ENCODE assay signal across 17 cellular contexts in genomic region chr6:8137529-8137939, GRCh38. TPM values are rescaled to one million over a fixed set of nuclear protein-coding genes. Genes with fewer than 3 reads are reported as not detected.
A peak's percentile ranks its signal among the peaks of the same experiment; 100 is the strongest.
DNase-seq lines count a peak whose midpoint lies in the region; ATAC-seq, FAIRE-seq and TF ChIP-seq lines count a peak whose summit lies in the region.
"Had no signal": no experiment of that assay in that cellular context is flagged by ENCODE, and none has a peak within 500 bp of the region (broad histone marks: within the 10 kb centered on the region; RNA-seq: fewer than 3 reads in every experiment).

No MANE protein-coding gene starts in this region.

- H3K79me1 ChIP-seq in neuronal stem cell (ENCODE audit: low read depth, low read length), result no peaks in the 10 kb centered on the region

- no peaks in the 10 kb centered on the region for H3K9me3 ChIP-seq in Panc1 (ENCODE audit: control insufficient read depth, insufficient read depth, low read depth, low read length)
- no peaks in the 10 kb centered on the region for H3K9me3 ChIP-seq in neuronal stem cell (replicated peaks in 1 of 2; ENCODE audit: control insufficient read depth in 2 of 2, insufficient read depth in 1 of 2, low read depth in 1 of 2, low read length in 2 of 2)
- H3K9me3 ChIP-seq in endodermal cell (ENCODE audit: control insufficient read depth, low read length), result no peaks in the 10 kb centered on the region
- H3K9me3 ChIP-seq: BLaER1, HAP-1 had no signal

- no peaks in the 10 kb centered on the region for H3K36me3 Mint-ChIP-seq in endodermal cell (ENCODE audit: low read depth)
- H3K36me3 Mint-ChIP-seq: CD8-positive, alpha-beta T cell; IgD-negative memory B cell had no signal

- H2AK5ac ChIP-seq in neuronal stem cell (ENCODE audit: low read depth, low read length), result no peak overlapping the region

- H4K8ac ChIP-seq in neuronal stem cell (ENCODE audit: low read depth, low read length), result no peak overlapping the region

- no peak overlapping the region for H3K14ac ChIP-seq in neuronal stem cell (ENCODE audit: low read length)

- H3K4me3 ChIP-seq in Panc1 (ENCODE audit: low read depth in 2 of 2, low read length in 2 of 2) (no peak overlapping the region), neuronal stem cell (ENCODE audit: low read length in 2 of 2) (no peak overlapping the region), endodermal cell (ENCODE audit: low read length) (no peak overlapping the region), lower leg skin (ENCODE audit: low read depth, poor library complexity, severe bottlenecking) (no peak overlapping the region)
- H3K4me3 ChIP-seq: BLaER1, GM12878, HAP-1 had no signal

- FAIRE-seq in GM19239 (lab: Jason Lieb, UNC), result no peak
- FAIRE-seq: GM12878 had no signal

- H2BK15ac ChIP-seq in neuronal stem cell (ENCODE audit: low read length), result no peak overlapping the region

- H2BK12ac ChIP-seq in neuronal stem cell (ENCODE audit: low read length), result no peak overlapping the region

- TF ChIP-seq CTCF in Panc1 (IDR thresholded peaks at IDR 0.05) (no peak), endodermal cell (conservative IDR thresholded peaks at IDR 0.05) (no peak), lower leg skin (IDR thresholded peaks at IDR 0.05) (no peak)

- H3K18ac ChIP-seq in neuronal stem cell (ENCODE audit: low read length), result no peak overlapping the region

- POLR2A ChIA-PET in Panc1 (lab: Charles Lee), result no interaction called here

- H4K91ac ChIP-seq in neuronal stem cell (ENCODE audit: low read depth, low read length, poor library complexity), result no peak overlapping the region

- H3K4me1 ChIP-seq in Panc1 (ENCODE audit: control insufficient read depth, insufficient read depth, low read length) (peaks cover 9% of the 10 kb centered on the region; the same call in 1 of the 2 replicates), neuronal stem cell (ENCODE audit: control insufficient read depth in 2 of 2, insufficient read depth in 1 of 2, low read depth in 1 of 2, low read length in 2 of 2) (peaks cover 0 to 3% of the 10 kb centered on the region in 2 donors), endodermal cell (ENCODE audit: control insufficient read depth, insufficient read depth, low read length) (no peaks in the 10 kb centered on the region)
- H3K4me1 ChIP-seq: BLaER1, HAP-1 had no signal

- no peaks in the 10 kb centered on the region for H3K9me3 Mint-ChIP-seq in endodermal cell
- H3K9me3 Mint-ChIP-seq: CD8-positive, alpha-beta T cell had no signal

- H3K4ac ChIP-seq in neuronal stem cell (ENCODE audit: low read length), result no peak overlapping the region

- H3K23ac ChIP-seq in neuronal stem cell (ENCODE audit: low read depth, low read length, poor library complexity), result no peak overlapping the region

- ATAC-seq in Panc1, result no peak
- ATAC-seq: CD8-positive, alpha-beta T cell; GM12878 had no signal

- H3K36me3 ChIP-seq in Panc1 (ENCODE audit: control insufficient read depth, insufficient read depth, low read length) (no peaks in the 10 kb centered on the region), neuronal stem cell (replicated peaks in 1 of 2; ENCODE audit: control insufficient read depth in 2 of 2, insufficient read depth in 2 of 2, low read length in 2 of 2) (no peaks in the 10 kb centered on the region), endodermal cell (ENCODE audit: control insufficient read depth, insufficient read depth, low read length) (no peaks in the 10 kb centered on the region)
- H3K36me3 ChIP-seq: BLaER1, HAP-1 had no signal

- peak overlapping the region; percentile 67; the same call in 1 of the 2 replicates for H3K27ac ChIP-seq in Panc1 (ENCODE audit: low read length)
- H3K27ac ChIP-seq in neuronal stem cell (replicated peaks; ENCODE audit: low read length), result no peak overlapping the region
- H3K27ac ChIP-seq in endodermal cell (ENCODE audit: low read depth, low read length), result no peak overlapping the region
- H3K27ac ChIP-seq: BLaER1, HL-60 had no signal

- H3K9ac ChIP-seq in neuronal stem cell (ENCODE audit: low read depth, low read length, poor library complexity) (no peak overlapping the region), endodermal cell (ENCODE audit: extremely low read depth, low read length, poor library complexity, severe bottlenecking) (no peak overlapping the region)
- H3K9ac ChIP-seq: BLaER1 had no signal

- H2BK5ac ChIP-seq in neuronal stem cell (ENCODE audit: low read length), result no peak overlapping the region

- no peak for TF ChIP-seq POLR2A in lower leg skin (IDR thresholded peaks at IDR 0.05)

- intact Hi-C loops in Panc1 (cut with micrococcal nuclease; ENCODE audit: unreplicated experiment) (no loop called here), lower leg skin (cut with DNase I; ENCODE audit: low total_unique reads) (no loop called here)

- no peak overlapping the region for H2BK120ac ChIP-seq in neuronal stem cell (ENCODE audit: low read depth, low read length)

- peak overlapping the region; percentile 0 for H2AFZ ChIP-seq in neuronal stem cell (ENCODE audit: low read length)

- DNase-seq in ELF-1 (ENCODE audit: low read depth, low spot score) (peak; percentile 20), Panc1 (ENCODE audit: low read depth, low spot score) (no peak), dermis microvascular lymphatic vessel endothelial cell (ENCODE audit: low read depth in 2 of 2) (peak; percentile 4 to 21), neuronal stem cell (ENCODE audit: low spot score) (no peak), GM19239 (ENCODE audit: insufficient read length, low spot score) (no peak), endodermal cell (no peak), lower leg skin (ENCODE audit: low spot score in 2 of 2) (no peak)
- DNase-seq in stimulated activated CD4-positive, alpha-beta T cell treated with anti-CD3 and anti-CD28 coated beads, Interleukin-4, amount 100 ng/mL, for 1 hour, result no peak
- DNase-seq: 8988T; Calu3; CD8-positive, alpha-beta T cell; DMS79 treated with DMSO at 0.1 percent for 48 hours had no signal

- WGBS in neuronal stem cell (ENCODE audit: extremely low coverage in 2 of 2, insufficient read length in 2 of 2, insufficient replicate concordance in 1 of 2), 2 donors, result no CpG with 5 or more reads among the region's 6 CpGs
- WGBS in endodermal cell (ENCODE audit: insufficient coverage in 1 of 2, insufficient read length in 1 of 2), 2 experiments, result 84 to 93% methylated on average over 5 to 6 of the region's 6 CpGs
- WGBS in lower leg skin, 2 donors, result 38% methylated on average over 6 of the region's 6 CpGs

- no peak overlapping the region for H3K4me3 Mint-ChIP-seq in endodermal cell
- H3K4me3 Mint-ChIP-seq: CD8-positive, alpha-beta T cell; IgD-negative memory B cell had no signal

- H3K4me1 Mint-ChIP-seq in endodermal cell, result no peaks in the 10 kb centered on the region
- H3K4me1 Mint-ChIP-seq: IgD-negative memory B cell had no signal

- BruUV-seq in Panc1 (replicated peaks; lab: Mats Ljungman, UMichigan), result no TSS peak

- no peaks in the 10 kb centered on the region for H3K27me3 Mint-ChIP-seq in endodermal cell (ENCODE audit: insufficient read depth)

- CTCF ChIA-PET in Panc1 (lab: Charles Lee), result no interaction called here

- H3K27me3 ChIP-seq in Panc1 (ENCODE audit: control insufficient read depth, insufficient read depth, low read length), result no peaks in the 10 kb centered on the region
- no peaks in the 10 kb centered on the region for H3K27me3 ChIP-seq in neuronal stem cell (ENCODE audit: control insufficient read depth in 3 of 3, insufficient read depth in 3 of 3, low read depth in 1 of 3, low read length in 3 of 3)
- H3K27me3 ChIP-seq in endodermal cell (ENCODE audit: control insufficient read depth, insufficient read depth, low read length, poor library complexity, severe bottlenecking), result no peaks in the 10 kb centered on the region
- H3K27me3 ChIP-seq: BLaER1 had no signal

- no peak overlapping the region for H3K27ac Mint-ChIP-seq in endodermal cell
- H3K27ac Mint-ChIP-seq: CD8-positive, alpha-beta T cell; IgD-negative memory B cell had no signal

- H3K4me2 ChIP-seq in neuronal stem cell (ENCODE audit: insufficient read depth, low read length, poor library complexity, severe bottlenecking), result no peak overlapping the region
- H3K4me2 ChIP-seq: BLaER1 had no signal

- in situ Hi-C loops in Panc1 (cut with HindIII; ENCODE audit: low pct_unique_long_range_greater_than_20kb, low sequenced_read_pairs), result no loop called here

RNA-seq across cellular contexts. Expression of gene EEF1E1, which starts 35.2 kb away (rescaled TPM):
- total RNA-seq in Panc1 (2021; ENCODE audit: unreplicated experiment), result 59.5 TPM
- polyA plus RNA-seq in Panc1 (2012; ENCODE audit: insufficient read length), result 34.1 TPM
- 23.4 and 37.2 TPM in 2 replicates for total RNA-seq in dermis microvascular lymphatic vessel endothelial cell
- 64.2 TPM for polyA plus RNA-seq in neuronal stem cell (2013, experiment 1 of 2)
- 65.0 TPM for polyA plus RNA-seq in neuronal stem cell (2013, experiment 2 of 2)
- 10 to 100 TPM; 41.5 to 46.6 TPM for total RNA-seq in endodermal cell
- polyA plus RNA-seq in endodermal cell (2013, experiment 1 of 2), result 65.3 TPM
- 61.7 TPM for polyA plus RNA-seq in endodermal cell (2013, experiment 2 of 2)
- total RNA-seq in lower leg skin, result 10 to 100 TPM; 11.1 to 39.4 (median 17.9) TPM

Comparison
In these comparisons a context has a peak if more than half of its experiments do, and no peak if none do; other contexts are left out.
1. DNase-seq: peak in ELF-1 (single experiment) and dermis microvascular lymphatic vessel endothelial cell (2 of 2); none in Panc1 (single experiment), neuronal stem cell (single experiment), GM19239 (single experiment), stimulated activated CD4-positive, alpha-beta T cell treated with anti-CD3 and anti-CD28 coated beads, Interleukin-4, amount 100 ng/mL, for 1 hour (single experiment), endodermal cell (single experiment) and lower leg skin (0 of 2).